Comparison of ENCODE assay signal across 8 cellular contexts in genomic region chr12:49537709-49538601, GRCh38. TPM values are rescaled to one million over a fixed set of nuclear protein-coding genes. Genes with fewer than 3 reads are reported as not detected.
DNase-seq lines count a peak whose midpoint lies in the region; ATAC-seq and TF ChIP-seq lines count a peak whose summit lies in the region.

No MANE protein-coding gene starts in this region.

- ATAC-seq in GM21529 (IDR thresholded peaks at IDR 0.05; ENCODE audit: unreplicated experiment) = peak; percentile 4
- ATAC-seq in GM21515 (IDR thresholded peaks at IDR 0.05; ENCODE audit: unreplicated experiment) = no peak
- ATAC-seq in HG02870 (IDR thresholded peaks at IDR 0.05; ENCODE audit: unreplicated experiment) = no peak

- no peak overlapping the region for H3K9ac ChIP-seq in mucosa of rectum (ENCODE audit: low read depth in 1 of 2, low read length in 2 of 2)

- intact Hi-C loops in dendritic cell treated with granulocyte-macrophage colony-stimulating factor and Interleukin-4, amounts not matched to agents 40 ng/mL and 50 ng/mL, for 4 days (cut with micrococcal nuclease) = no loop called here
- intact Hi-C loops in thyroid gland (cut with DNase I) = no loop called here

- H3K27me3 Mint-ChIP-seq in T-helper 1 cell treated with Interleukin-12 subunit alpha and Interleukin-12 subunit beta and Interleukin-4 antibody, amounts not matched to agents 30 μg/mL and 1 μg/mL, for 36 hours (ENCODE audit: low read depth) = peaks cover 60% of the 10 kb centered on the region
- peaks cover 44% of the 10 kb centered on the region for H3K27me3 Mint-ChIP-seq in dendritic cell treated with granulocyte-macrophage colony-stimulating factor and Interleukin-4, amounts not matched to agents 40 ng/mL and 50 ng/mL, for 4 days

- H3K27ac Mint-ChIP-seq in T-helper 1 cell treated with Interleukin-12 subunit alpha and Interleukin-12 subunit beta and Interleukin-4 antibody, amounts not matched to agents 30 μg/mL and 1 μg/mL, for 36 hours = no peak overlapping the region
- H3K27ac Mint-ChIP-seq in dendritic cell treated with granulocyte-macrophage colony-stimulating factor and Interleukin-4, amounts not matched to agents 40 ng/mL and 50 ng/mL, for 4 days = peak overlapping the region; percentile 32

- peaks cover 4% of the 10 kb centered on the region for H3K4me1 Mint-ChIP-seq in T-helper 1 cell treated with Interleukin-12 subunit alpha and Interleukin-12 subunit beta and Interleukin-4 antibody, amounts not matched to agents 30 μg/mL and 1 μg/mL, for 36 hours (ENCODE audit: low read depth)
- peaks cover 52% of the 10 kb centered on the region for H3K4me1 Mint-ChIP-seq in dendritic cell treated with granulocyte-macrophage colony-stimulating factor and Interleukin-4, amounts not matched to agents 40 ng/mL and 50 ng/mL, for 4 days (ENCODE audit: low read depth)

- H3K9me3 ChIP-seq in mucosa of rectum (ENCODE audit: control insufficient read depth in 2 of 2, low read length in 2 of 2) (no peaks in the 10 kb centered on the region), thyroid gland (no peaks in the 10 kb centered on the region)

- TF ChIP-seq POLR2A in thyroid gland (IDR thresholded peaks at IDR 0.05) = no peak

- peak; percentile 62 for DNase-seq in 8988T
- DNase-seq in thyroid gland = peak; percentile 17 to 26

- H3K36me3 ChIP-seq in mucosa of rectum (ENCODE audit: control insufficient read depth in 2 of 2, insufficient read depth in 2 of 2, low read length in 2 of 2) = no peaks in the 10 kb centered on the region
- no peaks in the 10 kb centered on the region for H3K36me3 ChIP-seq in thyroid gland

- H3K4me1 ChIP-seq in mucosa of rectum (ENCODE audit: control insufficient read depth in 2 of 2, insufficient read depth in 2 of 2, low read length in 2 of 2) = peaks cover 5 to 10% of the 10 kb centered on the region in 2 donors
- H3K4me1 ChIP-seq in thyroid gland = peaks cover 4 to 13% of the 10 kb centered on the region in 2 donors

- peaks cover 26 to 34% of the 10 kb centered on the region in 2 donors for H3K27me3 ChIP-seq in mucosa of rectum (ENCODE audit: control insufficient read depth in 2 of 2, insufficient read depth in 2 of 2, low read length in 2 of 2)
- no peaks in the 10 kb centered on the region for H3K27me3 ChIP-seq in thyroid gland

- H3K36me3 Mint-ChIP-seq in T-helper 1 cell treated with Interleukin-12 subunit alpha and Interleukin-12 subunit beta and Interleukin-4 antibody, amounts not matched to agents 30 μg/mL and 1 μg/mL, for 36 hours (ENCODE audit: low read depth) = no peaks in the 10 kb centered on the region
- no peaks in the 10 kb centered on the region for H3K36me3 Mint-ChIP-seq in dendritic cell treated with granulocyte-macrophage colony-stimulating factor and Interleukin-4, amounts not matched to agents 40 ng/mL and 50 ng/mL, for 4 days (ENCODE audit: low read depth)

- H3K4me3 ChIP-seq in mucosa of rectum (ENCODE audit: low read length in 2 of 2) (peak overlapping the region; percentile 34 to 49), thyroid gland (replicated peaks in 1 of 3) (peak overlapping the region in 2 of 3 donors; percentile 20 to 54)

- H3K9me3 Mint-ChIP-seq in T-helper 1 cell treated with Interleukin-12 subunit alpha and Interleukin-12 subunit beta and Interleukin-4 antibody, amounts not matched to agents 30 μg/mL and 1 μg/mL, for 36 hours = no peaks in the 10 kb centered on the region
- no peaks in the 10 kb centered on the region for H3K9me3 Mint-ChIP-seq in dendritic cell treated with granulocyte-macrophage colony-stimulating factor and Interleukin-4, amounts not matched to agents 40 ng/mL and 50 ng/mL, for 4 days

- 0 to 3% methylated on average over 11 to 18 of the region's 73 CpGs for WGBS in thyroid gland, 2 donors

- H3K4me3 Mint-ChIP-seq in T-helper 1 cell treated with Interleukin-12 subunit alpha and Interleukin-12 subunit beta and Interleukin-4 antibody, amounts not matched to agents 30 μg/mL and 1 μg/mL, for 36 hours = peak overlapping the region; percentile 75
- H3K4me3 Mint-ChIP-seq in dendritic cell treated with granulocyte-macrophage colony-stimulating factor and Interleukin-4, amounts not matched to agents 40 ng/mL and 50 ng/mL, for 4 days = peak overlapping the region; percentile 80

- TF ChIP-seq CTCF in thyroid gland (IDR thresholded peaks at IDR 0.05) = peak in 1 of 6 experiments; percentile 4

- H3K27ac ChIP-seq in mucosa of rectum (ENCODE audit: low read depth in 2 of 2, low read length in 2 of 2) = no peak overlapping the region
- H3K27ac ChIP-seq in thyroid gland = no peak overlapping the region

RNA-seq across cellular contexts. Expression of gene KCNH3, which starts 0.9 kb away (rescaled TPM):
- total RNA-seq in thyroid gland = 1 to 10 TPM in 2 of 4 donors, under 1 TPM in 1, not detected in 1; 0.94 to 2.2 (median 2.1) TPM

RNA-seq across cellular contexts. Expression of gene MCRS1, which starts 30.0 kb away (rescaled TPM):
- 100 to 1,000 TPM in 1 of 4 donors, 10 to 100 TPM in 3; 56.7 to 111 (median 69.2) TPM for total RNA-seq in thyroid gland
